ENCODE assay signal across 6 cellular contexts in genomic region chr18:35487558-35487957, GRCh38. TPM values are rescaled to one million over a fixed set of nuclear protein-coding genes. Genes with fewer than 3 reads are reported as not detected.
A peak's percentile ranks its signal among the peaks of the same experiment; 100 is the strongest.
DNase-seq lines count a peak whose midpoint lies in the region; ATAC-seq, FAIRE-seq and TF ChIP-seq lines count a peak whose summit lies in the region.
"Not testable (repeated sequence)": the region's sequence is repeated elsewhere in the genome, so short reads cannot be mapped to it uniquely, and the experiment has no call there.

No MANE protein-coding gene starts in this region.

- POLR2A ChIA-PET in activated CD8-positive, alpha-beta T cell treated with anti-CD3 and anti-CD28 coated beads for 36 hours (lab: Charles Lee), result interaction anchor here (1.4 kb wide), 1 partner anchor 10 kb away, joined by 7 read pairs; the partner anchor contains the start of gene INO80C
- POLR2A ChIA-PET in H1 (lab: Charles Lee; ENCODE audit: partially characterized antibody), result interaction anchor here (0.8 to 1.2 kb wide), 5 partner anchors 9 to 94 kb away, joined by 3 read pairs; partner anchors contain the start of genes GALNT1 and INO80C
- POLR2A ChIA-PET in HepG2 (lab: Yijun Ruan, JAX), result interaction anchor here (1.3 to 3.5 kb wide), 2 partner anchors 10 to 95 kb away, joined by 3 to 24 read pairs; partner anchors contain the start of gene INO80C

- not testable (repeated sequence) for H3K79me1 ChIP-seq in H1 (ENCODE audit: low read depth, low read length)

- H3K56ac ChIP-seq in H1 (replicated peaks; ENCODE audit: insufficient read length, low read depth, low read length), result not testable (repeated sequence)

- H3K27ac ChIP-seq in HUES6 (ENCODE audit: low read depth, low read length) (peak overlapping the region; percentile 85; the same call in 1 of the 2 replicates), H1 (ENCODE audit: low read depth, low read length) (peak overlapping the region; percentile 65; the same call in 1 of the 2 replicates), small intestine (ENCODE audit: low read depth in 1 of 2, low read length in 1 of 2) (peak overlapping the region; percentile 20 to 28)
- H3K27ac ChIP-seq in HepG2 (ENCODE audit: extremely low read length, insufficient read depth, low read length), result not testable (repeated sequence)

- ATAC-seq in activated CD8-positive, alpha-beta T cell treated with anti-CD3 and anti-CD28 coated beads for 36 hours; HepG2: not testable (repeated sequence)

- not testable (repeated sequence) for H3K27me3 ChIP-seq in HUES6 (ENCODE audit: control insufficient read depth, insufficient read depth, low read length); H1 (replicated peaks in 1 of 4; ENCODE audit: control insufficient read depth in 3 of 4, extremely low read depth in 1 of 4, insufficient read depth in 3 of 4, low read length in 3 of 4); HepG2 (ENCODE audit: control insufficient read depth in 1 of 2, insufficient read depth in 2 of 2, low read length in 2 of 2); small intestine (ENCODE audit: control insufficient read depth in 2 of 2, insufficient read depth in 2 of 2, low read length in 2 of 2)

- 86% methylated on average over 4 of the region's 4 CpGs; no CpG with 5 or more reads in 1 of the 2 experiments for WGBS in H1 (ENCODE audit: extremely low coverage in 1 of 2, insufficient coverage in 1 of 2, insufficient read length in 1 of 2, insufficient replicate concordance in 2 of 2, low coverage in 1 of 2, low lambda C conversion rate in 2 of 2, missing lambda C conversion rate in 1 of 2), 2 experiments
- WGBS in HepG2 (ENCODE audit: low lambda C conversion rate), result 83% methylated on average over 4 of the region's 4 CpGs
- WGBS in small intestine, 3 donors, result 41 to 73% (median 58%) methylated on average over 4 of the region's 4 CpGs

- H2AFZ ChIP-seq in H1 (ENCODE audit: low read length); HepG2 (ENCODE audit: low read length): not testable (repeated sequence)

- not testable (repeated sequence) for TF ChIP-seq RAD21 in H1 (IDR thresholded peaks at IDR 0.05 in 1 of 2, conservative IDR thresholded peaks at IDR 0.05 in 1 of 2; ENCODE audit: low read depth in 2 of 2, low read length in 2 of 2); HepG2 (CRISPR knock-in tag; IDR thresholded peaks at IDR 0.05)

- not testable (repeated sequence) for H2BK20ac ChIP-seq in H1 (ENCODE audit: low read length)

- H3K27ac Mint-ChIP-seq in activated CD8-positive, alpha-beta T cell treated with anti-CD3 and anti-CD28 coated beads for 36 hours, result peak overlapping the region; percentile 21

- H2BK5ac ChIP-seq in H1 (ENCODE audit: low read depth, low read length), result 0 out of 2 replicates have a peak overlapping the region, but pooled peaks have one; percentile 85

- H3K79me2 ChIP-seq in H1 (ENCODE audit: control insufficient read depth in 1 of 2, insufficient read depth in 2 of 2, low read length in 2 of 2) (peaks cover 6 to 86% of the 10 kb centered on the region in 2 experiments; a peak in 3 of 4 replicates), HepG2 (ENCODE audit: insufficient read depth, low read length) (peaks cover 22% of the 10 kb centered on the region)

- not testable (repeated sequence) for H4K20me1 ChIP-seq in H1 (replicated peaks in 1 of 2; ENCODE audit: control insufficient read depth in 1 of 2, insufficient read depth in 2 of 2, low read length in 2 of 2); HepG2 (ENCODE audit: insufficient read depth, low read length)

- not testable (repeated sequence) for DNase-seq in activated CD8-positive, alpha-beta T cell treated with anti-CD3 and anti-CD28 coated beads for 36 hours; H1 (ENCODE audit: low read depth in 1 of 2, low spot score in 2 of 2); HepG2 (ENCODE audit: low spot score)
- peak; percentile 44 for DNase-seq in small intestine

- FAIRE-seq in H1 (lab: Jason Lieb, UNC); HepG2 (lab: Jason Lieb, UNC); small intestine (lab: Jason Lieb, UNC): not testable (repeated sequence)

- H4K5ac ChIP-seq in H1 (ENCODE audit: insufficient read length, low read depth, low read length), result not testable (repeated sequence)

- not testable (repeated sequence) for H3K18ac ChIP-seq in H1 (ENCODE audit: extremely low read depth, low read length)

- not testable (repeated sequence) for TF ChIP-seq POLR2A in H1 (IDR thresholded peaks at IDR 0.05; ENCODE audit: control extremely low read depth in 1 of 2, low read depth in 2 of 2, low read length in 2 of 2); HepG2 (IDR thresholded peaks at IDR 0.05; ENCODE audit: insufficient read depth in 1 of 2, low read depth in 2 of 2, low read length in 2 of 2)

- H4K8ac ChIP-seq in H1 (ENCODE audit: extremely low read depth, insufficient read depth, low read length), result not testable (repeated sequence)

- CTCF ChIA-PET in activated CD8-positive, alpha-beta T cell treated with anti-CD3 and anti-CD28 coated beads for 36 hours (lab: Charles Lee); HepG2 (lab: Yijun Ruan, JAX; ENCODE audit: low intra/inter-chr PET ratio, low total read pairs): not testable (repeated sequence)
- CTCF ChIA-PET in H1 (lab: Charles Lee; ENCODE audit: partially characterized antibody), result interaction anchor here (0.7 to 1.5 kb wide), 3 partner anchors 67 to 102 kb away, joined by 3 read pairs; no protein-coding TSS in a partner anchor

- not testable (repeated sequence) for TF ChIP-seq EP300 in H1 (IDR thresholded peaks at IDR 0.05; ENCODE audit: borderline replicate concordance in 1 of 2, low read depth in 2 of 2, low read length in 2 of 2); HepG2 (IDR thresholded peaks at IDR 0.05; ENCODE audit: low read depth in 2 of 2, low read length in 2 of 2); HepG2 (CRISPR knock-in tag; IDR thresholded peaks at IDR 0.05; ENCODE audit: borderline replicate concordance)

- intact Hi-C loops in activated CD8-positive, alpha-beta T cell treated with anti-CD3 and anti-CD28 coated beads for 36 hours (cut with micrococcal nuclease), result loop anchor here (2.0 kb wide), 1 partner anchor 73 kb away; no protein-coding TSS in a partner anchor
- intact Hi-C loops in HepG2 (cut with micrococcal nuclease; ENCODE audit: unreplicated experiment), result not testable (repeated sequence)

- not testable (repeated sequence) for H3K4ac ChIP-seq in H1 (replicated peaks; ENCODE audit: insufficient read length, low read depth, low read length)

- H3K4me2 ChIP-seq in H1 (ENCODE audit: insufficient read depth in 1 of 2, low read depth in 2 of 2, low read length in 2 of 2), result peak overlapping the region in 1 of 2 experiments; percentile 72; a peak in 2 of 4 replicates
- H3K4me2 ChIP-seq in HepG2 (ENCODE audit: low read depth, low read length), result not testable (repeated sequence)

- H3K14ac ChIP-seq in H1 (ENCODE audit: insufficient read length), result not testable (repeated sequence)

- not testable (repeated sequence) for H2BK12ac ChIP-seq in H1 (ENCODE audit: low read depth, low read length)

- H3K23ac ChIP-seq in H1 (ENCODE audit: insufficient read length), result not testable (repeated sequence)

- not testable (repeated sequence) for H3K27me3 Mint-ChIP-seq in activated CD8-positive, alpha-beta T cell treated with anti-CD3 and anti-CD28 coated beads for 36 hours

- H3K4me3 Mint-ChIP-seq in activated CD8-positive, alpha-beta T cell treated with anti-CD3 and anti-CD28 coated beads for 36 hours, result not testable (repeated sequence)

- in situ Hi-C loops in HepG2 (cut with HindIII; ENCODE audit: extremely low pct_ligation_motif_present, low pct_unique_long_range_greater_than_20kb), result not testable (repeated sequence)

- H2BK15ac ChIP-seq in H1 (ENCODE audit: low read length), result not testable (repeated sequence)

- not testable (repeated sequence) for H3K9ac ChIP-seq in HUES6 (ENCODE audit: low read length); H1 (replicated peaks in 1 of 4; ENCODE audit: extremely low read depth in 1 of 4, low read depth in 3 of 4, low read length in 3 of 4); HepG2 (ENCODE audit: insufficient read depth, low read depth, low read length)

- not testable (repeated sequence) for H3K36me3 ChIP-seq in HUES6 (ENCODE audit: control insufficient read depth, insufficient read depth, low read length); H1 (ENCODE audit: control insufficient read depth in 2 of 4, insufficient read depth in 4 of 4, low read length in 3 of 4); HepG2 (replicated peaks in 1 of 2; ENCODE audit: control insufficient read depth in 1 of 2, insufficient read depth in 2 of 2, low read length in 2 of 2); small intestine (ENCODE audit: control insufficient read depth in 2 of 2, insufficient read depth in 2 of 2, low read length in 2 of 2)

- H3K36me3 Mint-ChIP-seq in activated CD8-positive, alpha-beta T cell treated with anti-CD3 and anti-CD28 coated beads for 36 hours (ENCODE audit: low read depth), result peaks cover 24% of the 10 kb centered on the region

- H2BK120ac ChIP-seq in H1 (replicated peaks; ENCODE audit: low read depth, low read length), result not testable (repeated sequence)

- not testable (repeated sequence) for H2AK5ac ChIP-seq in H1 (ENCODE audit: low read depth, low read length)

- H3K9me3 ChIP-seq in HUES6 (ENCODE audit: control insufficient read depth, insufficient read depth, low read depth, low read length); H1 (ENCODE audit: insufficient read depth in 2 of 2, low read depth in 1 of 2, low read length in 1 of 2); iPS-18c (ENCODE audit: control insufficient read depth, insufficient read depth, low read length); HepG2 (ENCODE audit: low read length); small intestine (ENCODE audit: control insufficient read depth, low read depth): not testable (repeated sequence)

- BruUV-seq in HepG2 (replicated peaks; lab: Mats Ljungman, UMichigan), result not testable (repeated sequence)

- H3K4me1 ChIP-seq in HUES6 (ENCODE audit: control insufficient read depth, insufficient read depth, low read length) (peaks cover 44% of the 10 kb centered on the region), H1 (replicated peaks in 1 of 4; ENCODE audit: control insufficient read depth in 3 of 4, insufficient read depth in 4 of 4, low read length in 3 of 4) (peaks cover 10 to 36% (median 27%) of the 10 kb centered on the region in 4 experiments), HepG2 (ENCODE audit: insufficient read depth, low read length) (peaks cover 62% of the 10 kb centered on the region), small intestine (ENCODE audit: control insufficient read depth in 2 of 2, insufficient read depth in 1 of 2, low read depth in 1 of 2, low read length in 1 of 2) (peaks cover 6 to 10% of the 10 kb centered on the region in 2 donors)

- not testable (repeated sequence) for TF ChIP-seq CTCF in activated CD8-positive, alpha-beta T cell treated with anti-CD3 and anti-CD28 coated beads for 36 hours (IDR thresholded peaks at IDR 0.05); H1 (IDR thresholded peaks at IDR 0.05; ENCODE audit: control extremely low read depth in 1 of 3, insufficient read depth in 1 of 3, low read depth in 1 of 3, low read length in 3 of 3); HepG2 (CRISPR knock-in tag; IDR thresholded peaks at IDR 0.05)

- not testable (repeated sequence) for H4K91ac ChIP-seq in H1 (replicated peaks; ENCODE audit: insufficient read length, low read length)

- H3K4me3 ChIP-seq in HUES6 (ENCODE audit: low read depth, low read length) (peak overlapping the region; percentile 42; the same call in 1 of the 2 replicates), H1 (ENCODE audit: extremely low read depth in 1 of 4, insufficient read depth in 2 of 4, low read depth in 3 of 4, low read length in 4 of 4) (peak overlapping the region in 2 of 4 experiments; percentile 9 to 44; a peak in 2 of 8 replicates), iPS-18c (ENCODE audit: insufficient read depth, low read depth, low read length) (peak overlapping the region; percentile 6; the same call in 1 of the 2 replicates)
- H3K4me3 ChIP-seq in HepG2 (replicated peaks in 1 of 3; ENCODE audit: insufficient read depth in 1 of 3, low read depth in 2 of 3, low read length in 3 of 3); small intestine (ENCODE audit: low read depth in 1 of 2, low read length in 2 of 2): not testable (repeated sequence)

- H3K23me2 ChIP-seq in H1 (ENCODE audit: low read depth, low read length), result not testable (repeated sequence)

- H3K4me1 Mint-ChIP-seq in activated CD8-positive, alpha-beta T cell treated with anti-CD3 and anti-CD28 coated beads for 36 hours (ENCODE audit: low read depth), result peaks cover 50% of the 10 kb centered on the region

- H3K9me3 Mint-ChIP-seq in activated CD8-positive, alpha-beta T cell treated with anti-CD3 and anti-CD28 coated beads for 36 hours, result not testable (repeated sequence)

RNA-seq across cellular contexts. Expression of gene INO80C, which starts 10.2 kb away (rescaled TPM):
- total RNA-seq in activated CD8-positive, alpha-beta T cell treated with anti-CD3 and anti-CD28 coated beads for 36 hours, result 10 to 100 TPM; 23.3 to 25.9 TPM
- 46.5 and 48.9 TPM in 2 replicates for total RNA-seq in H1 (2021; fragmentation: NEBNext Ultra II Directional; extraction: Animal tissue kit (Norgen Biotek cat#: 25700))
- 27.8 and 30.1 TPM in 2 replicates for polyA plus RNA-seq in H1 (2011; rRNA removed)
- polyA plus RNA-seq in H1 (2011; cell fraction: cytosol; rRNA removed), result 38.6 TPM
- 33.7 TPM for polyA plus RNA-seq in H1 (2011; cell fraction: nucleus; rRNA removed)
- polyA plus RNA-seq in H1 (2012, experiment 1 of 2), result 39.7 to 43.3 TPM (median 41.1 TPM) in 4 replicates
- polyA plus RNA-seq in H1 (2012, experiment 2 of 2), result 41.9 TPM
- 36.8 TPM for polyA plus RNA-seq in H1 (2013, experiment 1 of 2)
- polyA plus RNA-seq in H1 (2013, experiment 2 of 2), result 37.7 TPM
- 23.5 and 25.7 TPM in 2 replicates for polyA minus RNA-seq in H1 (2011; rRNA and poly(A)+ RNA removed)
- polyA minus RNA-seq in H1 (2011; cell fraction: cytosol; rRNA and poly(A)+ RNA removed), result 14.1 TPM
- polyA minus RNA-seq in H1 (2011; cell fraction: nucleus; rRNA and poly(A)+ RNA removed), result 20.2 TPM
- total RNA-seq in HepG2 (2016; rRNA removed; fragmentation: Illumina TruSeq; extraction: Trizol), result 8.2 and 10.8 TPM in 2 replicates
- total RNA-seq in HepG2 (2016; cell fraction: cytosol; rRNA removed; fragmentation: Illumina TruSeq; extraction: Trizol; ENCODE audit: low read depth), result 5.2 and 7.5 TPM in 2 replicates
- total RNA-seq in HepG2 (2016; cell fraction: insoluble cytoplasmic fraction; rRNA removed; fragmentation: Illumina TruSeq; extraction: Trizol), result 6.6 and 9.8 TPM in 2 replicates
- 4.8 and 6.6 TPM in 2 replicates for total RNA-seq in HepG2 (2016; cell fraction: membrane; rRNA removed; fragmentation: Illumina TruSeq; extraction: Trizol)
- 11.1 and 13.4 TPM in 2 replicates for total RNA-seq in HepG2 (2016; cell fraction: nucleus; rRNA removed; fragmentation: Illumina TruSeq; extraction: Trizol)
- 15.4 and 20.5 TPM in 2 replicates for polyA plus RNA-seq in HepG2 (2011; rRNA removed)
- 17.9 and 18.5 TPM in 2 replicates for polyA plus RNA-seq in HepG2 (2011; cell fraction: cytosol; rRNA removed)
- 14.5 and 18.5 TPM in 2 replicates for polyA plus RNA-seq in HepG2 (2011; cell fraction: nucleus; rRNA removed)
- 17.4 and 24.1 TPM in 2 replicates for polyA plus RNA-seq in HepG2 (2012)
- 8.6 and 12.5 TPM in 2 replicates for polyA plus RNA-seq in HepG2 (2016; cell fraction: cytosol; fragmentation: Illumina TruSeq; extraction: Trizol; ENCODE audit: low read depth)
- polyA plus RNA-seq in HepG2 (2016; cell fraction: insoluble cytoplasmic fraction; fragmentation: Illumina TruSeq; extraction: Trizol; ENCODE audit: low read depth), result 40.1 and 41.8 TPM in 2 replicates
- 13.6 and 13.7 TPM in 2 replicates for polyA plus RNA-seq in HepG2 (2016; cell fraction: membrane; fragmentation: Illumina TruSeq; extraction: Trizol; ENCODE audit: low read depth)
- polyA plus RNA-seq in HepG2 (2016; cell fraction: nucleus; fragmentation: Illumina TruSeq; extraction: Trizol; ENCODE audit: insufficient read depth, low read depth), result 27.3 and 33.7 TPM in 2 replicates
- 9.7 and 18.8 TPM in 2 replicates for polyA minus RNA-seq in HepG2 (2011; rRNA and poly(A)+ RNA removed; ENCODE audit: low replicate concordance)
- polyA minus RNA-seq in HepG2 (2011; cell fraction: cytosol; rRNA and poly(A)+ RNA removed), result 6.5 TPM in 2 replicates
- 19.0 and 30.3 TPM in 2 replicates for polyA minus RNA-seq in HepG2 (2011; cell fraction: nucleus; rRNA and poly(A)+ RNA removed)
- 10 to 100 TPM; 33.1 to 35.9 (median 35.3) TPM for polyA plus RNA-seq in small intestine
